In the genomic region with DNA sequence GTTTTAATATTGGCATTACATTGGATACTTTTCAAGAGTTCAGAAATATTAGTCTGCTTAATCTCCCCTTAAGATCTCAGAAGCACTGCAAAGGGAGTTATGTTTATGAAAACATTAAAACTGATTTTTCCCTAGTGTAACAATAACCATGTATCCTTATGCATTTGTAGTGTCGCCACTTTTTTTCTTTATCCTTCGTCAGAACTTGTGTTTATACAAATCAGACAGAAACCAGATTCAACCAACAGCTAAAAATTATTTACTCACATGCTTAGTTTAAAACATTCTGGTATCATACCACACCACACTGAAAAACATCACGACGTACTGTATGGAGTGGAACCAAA, we compare ENCODE assay signal across 8 cellular contexts. TPM values are rescaled to one million over a fixed set of nuclear protein-coding genes. Genes with fewer than 3 reads are reported as not detected.
A peak's percentile ranks its signal among the peaks of the same experiment; 100 is the strongest.
DNase-seq lines count a peak whose midpoint lies in the region; ATAC-seq and TF ChIP-seq lines count a peak whose summit lies in the region.

No MANE protein-coding gene starts in this region.

- no peak for TF ChIP-seq EP300 in esophagus muscularis mucosa (IDR thresholded peaks at IDR 0.05)

- peaks cover 36% of the 10 kb centered on the region for H3K4me1 ChIP-seq in ES-I3 (ENCODE audit: insufficient read depth, low read length)
- peaks cover 7% of the 10 kb centered on the region for H3K4me1 ChIP-seq in RWPE2 (ENCODE audit: insufficient read depth, poor library complexity, severe bottlenecking)
- H3K4me1 ChIP-seq in esophagus muscularis mucosa = peaks cover 53 to 70% (median 62%) of the 10 kb centered on the region in 4 donors
- H3K4me1 ChIP-seq in psoas muscle = peaks cover 46% of the 10 kb centered on the region

- H3K4me3 ChIP-seq in RWPE2 (ENCODE audit: severe bottlenecking) (peak overlapping the region; percentile 67), esophagus muscularis mucosa (peak overlapping the region; percentile 88 to 97 (median 96)), psoas muscle (peak overlapping the region; percentile 96)

- H3K9ac ChIP-seq in ES-I3 (ENCODE audit: low read depth, low read length) = peak overlapping the region; percentile 96; the same call in 1 of the 2 replicates

- intact Hi-C loops in esophagus muscularis mucosa (cut with DNase I) (no loop called here), psoas muscle (cut with DNase I) (loop anchor here in 1 of 2 donors (5.0 kb wide), 1 partner anchor 137 kb away; no protein-coding TSS in a partner anchor)

- TF ChIP-seq CTCF in RWPE2 (IDR thresholded peaks at IDR 0.05; ENCODE audit: poor library complexity, severe bottlenecking) (no peak), esophagus muscularis mucosa (IDR thresholded peaks at IDR 0.05) (no peak), psoas muscle (IDR thresholded peaks at IDR 0.05) (no peak)

- H3K9me3 ChIP-seq in ES-I3 (ENCODE audit: control insufficient read depth, insufficient read depth, low read length) (no peaks in the 10 kb centered on the region), RWPE2 (ENCODE audit: severe bottlenecking) (no peaks in the 10 kb centered on the region), esophagus muscularis mucosa (no peaks in the 10 kb centered on the region), psoas muscle (no peaks in the 10 kb centered on the region)

- H3K27me3 ChIP-seq in RWPE2 (ENCODE audit: insufficient read depth, poor library complexity, severe bottlenecking) = no peaks in the 10 kb centered on the region
- H3K27me3 ChIP-seq in esophagus muscularis mucosa = no peaks in the 10 kb centered on the region
- H3K27me3 ChIP-seq in psoas muscle (ENCODE audit: insufficient read depth in 3 of 3, low read length in 2 of 3) = no peaks in the 10 kb centered on the region

- H3K36me3 ChIP-seq in ES-I3 (ENCODE audit: insufficient read depth, low read length) (no peaks in the 10 kb centered on the region), RWPE2 (ENCODE audit: low read depth) (no peaks in the 10 kb centered on the region), esophagus muscularis mucosa (no peaks in the 10 kb centered on the region), psoas muscle (ENCODE audit: insufficient read depth in 1 of 2, low read depth in 1 of 2) (no peaks in the 10 kb centered on the region)

- no peak for TF ChIP-seq POLR2A in esophagus muscularis mucosa (IDR thresholded peaks at IDR 0.05; ENCODE audit: low read depth)

- WGBS in esophagus muscularis mucosa = 2% methylated on average over 4 of the region's 4 CpGs
- 2 to 8% (median 4%) methylated on average over 4 of the region's 4 CpGs for WGBS in psoas muscle, 3 donors

- no peak for ATAC-seq in RWPE2 (ENCODE audit: low read depth)
- ATAC-seq in psoas muscle = no peak
- ATAC-seq in HG03442 (IDR thresholded peaks at IDR 0.05; ENCODE audit: unreplicated experiment) = no peak

- H3K27ac ChIP-seq in RWPE2 (ENCODE audit: poor library complexity, severe bottlenecking) (peak overlapping the region; percentile 68), esophagus muscularis mucosa (replicated peaks in 1 of 4) (peak overlapping the region; percentile 98 to 99 (median 99)), psoas muscle (peak overlapping the region; percentile 99)

- no peak for DNase-seq in RWPE2 (ENCODE audit: low spot score)
- DNase-seq in esophagus muscularis mucosa (ENCODE audit: extremely low spot score) = no peak
- DNase-seq in psoas muscle = no peak
- DNase-seq in HuH-7.5 (ENCODE audit: low spot score) = no peak
- no peak for DNase-seq in midbrain (lab: John Stamatoyannopoulos, UW)
- no peak for DNase-seq in DMS79 (lab: John Stamatoyannopoulos, UW)

RNA-seq across cellular contexts. Expression of gene SETD7, which starts 1.3 kb away (rescaled TPM):
- 10 to 100 TPM; 54.4 to 96.0 (median 63.9) TPM for total RNA-seq in esophagus muscularis mucosa
- total RNA-seq in psoas muscle = 10 to 100 TPM; 78.4 to 96.0 (median 91.4) TPM
- 10 to 100 TPM; 15.2 to 70.1 (median 38.8) TPM for polyA plus RNA-seq in psoas muscle
